ENCODE assay signal across 15 cellular contexts in the genomic region with DNA sequence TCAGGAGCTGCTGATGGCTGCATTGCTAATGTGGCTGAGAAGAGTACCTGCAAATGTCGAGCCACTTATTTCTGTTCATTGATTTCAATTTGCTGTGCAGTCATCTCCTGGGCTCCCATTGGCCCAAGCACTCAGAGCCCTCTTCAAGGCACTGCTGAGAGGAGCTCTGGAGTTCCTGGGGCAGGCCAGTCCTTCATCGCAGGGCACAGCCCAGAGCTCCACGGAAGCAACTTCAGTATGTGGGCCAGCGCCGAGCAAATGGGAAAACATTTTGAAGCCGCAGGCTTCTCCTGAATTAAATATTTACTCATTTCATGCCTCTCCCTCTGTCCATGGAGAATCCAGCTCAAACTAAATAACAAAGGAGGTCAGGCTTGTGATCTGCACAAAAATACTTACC.
DNase-seq lines count a peak whose midpoint lies in the region; ATAC-seq and TF ChIP-seq lines count a peak whose summit lies in the region.
"Had no signal": no experiment of that assay in that cellular context is flagged by ENCODE, and none has a peak within 500 bp of the region (broad histone marks: within the 10 kb centered on the region; RNA-seq: fewer than 3 reads in every experiment).

No MANE protein-coding gene starts in this region.

- peaks cover 0 to under 1% of the 10 kb centered on the region in 2 donors for H3K9me3 Mint-ChIP-seq in stimulated activated naive CD8-positive, alpha-beta T cell treated with anti-CD3 and anti-CD28 coated beads, Interleukin-15, amount 100 ng/mL, for 72 hours
- H3K9me3 Mint-ChIP-seq: CD4-positive, CD25-positive, alpha-beta regulatory T cell had no signal

- TF ChIP-seq CTCF in BE2C (IDR thresholded peaks at IDR 0.05; ENCODE audit: low read depth, low read length): no peak

- no peaks in the 10 kb centered on the region for H3K27me3 Mint-ChIP-seq in stimulated activated naive CD8-positive, alpha-beta T cell treated with anti-CD3 and anti-CD28 coated beads, Interleukin-15, amount 100 ng/mL, for 72 hours
- H3K27me3 Mint-ChIP-seq: CD4-positive, CD25-positive, alpha-beta regulatory T cell had no signal

- H3K4me1 ChIP-seq in BE2C: peaks cover 28% of the 10 kb centered on the region
- H3K4me1 ChIP-seq: BLaER1 had no signal

- no peaks in the 10 kb centered on the region for H3K4me1 Mint-ChIP-seq in stimulated activated naive CD8-positive, alpha-beta T cell treated with anti-CD3 and anti-CD28 coated beads, Interleukin-15, amount 100 ng/mL, for 72 hours
- H3K4me1 Mint-ChIP-seq: CD4-positive, CD25-positive, alpha-beta regulatory T cell had no signal

- no peaks in the 10 kb centered on the region for H3K9me3 ChIP-seq in BE2C
- H3K9me3 ChIP-seq: BLaER1 had no signal

- ATAC-seq in left lobe of liver (peak; percentile 59), GM18907 (IDR thresholded peaks at IDR 0.05; ENCODE audit: unreplicated experiment) (no peak)
- no peak for ATAC-seq in stimulated activated naive CD8-positive, alpha-beta T cell treated with anti-CD3 and anti-CD28 coated beads, Interleukin-15, amount 100 ng/mL, for 72 hours
- ATAC-seq: GM12878, HCT116 had no signal

- peak; percentile 68 for DNase-seq in NCI-H1105 treated with DMSO at 0.1 percent for 48 hours (lab: John Stamatoyannopoulos, UW)
- no peak for DNase-seq in NCI-H1105 (lab: John Stamatoyannopoulos, UW)
- peak; percentile 18 for DNase-seq in BE2C
- DNase-seq in NCI-H2081 treated with DMSO at 0.1 percent for 48 hours (lab: John Stamatoyannopoulos, UW): peak; percentile 43
- DNase-seq in left lobe of liver (ENCODE audit: low spot score): no peak
- no peak for DNase-seq in posterior cingulate gyrus
- DNase-seq in stimulated activated naive CD8-positive, alpha-beta T cell treated with anti-CD3 and anti-CD28 coated beads, Interleukin-15, amount 100 ng/mL, for 72 hours: no peak
- DNase-seq: Calu3; CD4-positive, CD25-positive, alpha-beta regulatory T cell; DMS 273 treated with DMSO at 0.1 percent for 48 hours; GM23248 had no signal

- H3K27ac Mint-ChIP-seq in stimulated activated naive CD8-positive, alpha-beta T cell treated with anti-CD3 and anti-CD28 coated beads, Interleukin-15, amount 100 ng/mL, for 72 hours: no peak overlapping the region
- H3K27ac Mint-ChIP-seq: CD4-positive, CD25-positive, alpha-beta regulatory T cell had no signal

- no peak overlapping the region for H3K4me3 Mint-ChIP-seq in stimulated activated naive CD8-positive, alpha-beta T cell treated with anti-CD3 and anti-CD28 coated beads, Interleukin-15, amount 100 ng/mL, for 72 hours
- H3K4me3 Mint-ChIP-seq: CD4-positive, CD25-positive, alpha-beta regulatory T cell had no signal

- H3K27me3 ChIP-seq in BE2C: no peaks in the 10 kb centered on the region
- H3K27me3 ChIP-seq: BLaER1 had no signal

- H3K4me3 ChIP-seq in BE2C (ENCODE audit: low read depth, low read length): no peak overlapping the region
- H3K4me3 ChIP-seq: BLaER1, GM12878, GM23248 had no signal

- intact Hi-C loops in posterior cingulate gyrus (cut with DNase I): no loop called here

- H3K36me3 ChIP-seq in BE2C: no peaks in the 10 kb centered on the region
- H3K36me3 ChIP-seq: BLaER1 had no signal

Comparison
In these comparisons a context has a peak if more than half of its experiments do, and no peak if none do; other contexts are left out.
1. DNase-seq: peak in NCI-H1105 treated with DMSO at 0.1 percent for 48 hours (single experiment), BE2C (single experiment) and NCI-H2081 treated with DMSO at 0.1 percent for 48 hours (single experiment); none in NCI-H1105 (single experiment), left lobe of liver (single experiment), posterior cingulate gyrus (0 of 10) and stimulated activated naive CD8-positive, alpha-beta T cell treated with anti-CD3 and anti-CD28 coated beads, Interleukin-15, amount 100 ng/mL, for 72 hours (0 of 2).